In the genomic region with DNA sequence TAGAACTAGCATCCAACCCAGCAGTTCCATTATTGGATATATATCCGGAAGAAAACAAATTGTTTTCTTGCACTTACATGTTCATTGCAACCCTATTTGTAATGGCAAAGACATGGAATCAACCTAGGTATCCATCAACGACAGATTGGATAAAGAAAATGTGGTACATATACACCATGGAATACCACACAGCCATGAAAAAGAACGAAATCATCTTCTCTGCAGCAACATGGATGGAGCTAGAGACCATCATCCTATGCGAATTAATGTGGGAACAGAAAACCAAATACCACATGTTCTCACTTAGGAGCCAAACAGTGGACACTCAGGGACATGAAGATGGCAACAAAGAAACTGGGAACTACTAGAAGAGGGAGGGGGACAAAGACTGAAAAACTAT, we compare ENCODE assay signal across 8 cellular contexts.
"Had no signal": no experiment of that assay in that cellular context is flagged by ENCODE, and none has a peak within 500 bp of the region (broad histone marks: within the 10 kb centered on the region; RNA-seq: fewer than 3 reads in every experiment).

No MANE protein-coding gene starts in this region.

- H3K4me3 Mint-ChIP-seq: H9, HFFc6 had no signal

- DNase-seq: GM23248, GOT3, H9, HCEC 1CT, IMR-90, KG1 had no signal

- H3K9me3 Mint-ChIP-seq: HFFc6 had no signal

- ATAC-seq: K562 had no signal

- H2AFZ ChIP-seq: GM23248 had no signal

- H3K9ac ChIP-seq: GM23248 had no signal

- H3K4me3 ChIP-seq: GM23248, K562 had no signal

- H3K27ac ChIP-seq: GM23248 had no signal
